15 cellular contexts compared by ENCODE assay signal in the genomic region with DNA sequence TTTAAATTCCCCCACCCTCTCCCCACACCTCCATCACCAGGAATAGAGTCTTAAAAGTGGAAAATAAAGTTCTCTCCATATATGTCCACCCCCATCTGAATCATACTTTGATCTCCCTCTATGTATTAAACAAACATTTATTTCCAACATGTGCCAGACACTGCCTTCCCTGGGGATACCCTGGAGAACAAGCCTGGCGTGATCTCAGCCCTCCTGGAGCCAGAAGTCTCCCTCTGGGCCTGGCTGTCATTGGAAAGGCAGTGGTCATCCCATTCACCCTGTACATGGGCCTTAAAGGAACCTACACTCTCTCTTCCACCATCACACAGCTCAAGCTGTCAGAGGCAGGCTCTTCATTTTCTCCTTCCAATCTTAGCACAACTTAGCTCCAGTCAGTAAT.
"Had no signal": no experiment of that assay in that cellular context is flagged by ENCODE, and none has a peak within 500 bp of the region (broad histone marks: within the 10 kb centered on the region; RNA-seq: fewer than 3 reads in every experiment).

No MANE protein-coding gene starts in this region.

- ATAC-seq: activated naive CD4-positive, alpha-beta T cell treated with anti-CD3 and anti-CD28 coated beads, Interleukin-2, amount 50 U/mL, for 72 hours; natural killer cell; SK-N-SH treated with all-trans-retinoic acid at 6 μM for 48 hours; upper lobe of right lung had no signal

- H3K9me3 Mint-ChIP-seq: activated T-cell treated with anti-CD3 and anti-CD28 coated beads, Interleukin-2, amount 50 U/mL, for 24 hours; brain; natural killer cell had no signal

- H3K27ac Mint-ChIP-seq: activated naive CD4-positive, alpha-beta T cell treated with anti-CD3 and anti-CD28 coated beads, Interleukin-2, amount 50 U/mL, for 72 hours; activated T-cell treated with anti-CD3 and anti-CD28 coated beads, Interleukin-2, amount 50 U/mL, for 24 hours; brain; natural killer cell had no signal

- H3K4me1 Mint-ChIP-seq: brain, natural killer cell had no signal

- H3K9me3 ChIP-seq: right atrium auricular region, spleen, suprapubic skin, upper lobe of right lung had no signal

- H3K36me3 ChIP-seq: right atrium auricular region, spleen, suprapubic skin, upper lobe of right lung had no signal

- DNase-seq: activated CD4-positive, alpha-beta T cell treated with anti-CD3 and anti-CD28 coated beads, Interleukin-2, amount 50 U/mL, for 1 hour; activated effector memory CD4-positive, alpha-beta T cell treated with Interleukin-2 at 50 U/mL for 16 hours; activated T-cell treated with anti-CD3 and anti-CD28 coated beads, Interleukin-2, amount 50 U/mL, for 24 hours; amniotic stem cell; hypothalamus; natural killer cell; spleen; stimulated activated CD4-positive, alpha-beta T cell treated with anti-CD3 and anti-CD28 coated beads, Interleukin-1b, Interleukin-23, amount 100 ng/mL, for 48 hours; stimulated activated naive CD4-positive, alpha-beta T cell; upper lobe of right lung had no signal

- H3K27ac ChIP-seq: right atrium auricular region, spleen, suprapubic skin, upper lobe of right lung had no signal

- H3K36me3 Mint-ChIP-seq: activated naive CD4-positive, alpha-beta T cell treated with anti-CD3 and anti-CD28 coated beads, Interleukin-2, amount 50 U/mL, for 72 hours; brain; natural killer cell had no signal

- H3K4me3 Mint-ChIP-seq: activated T-cell treated with anti-CD3 and anti-CD28 coated beads, Interleukin-2, amount 50 U/mL, for 24 hours; brain; natural killer cell had no signal

- H3K4me3 ChIP-seq: right atrium auricular region, spleen, suprapubic skin, upper lobe of right lung had no signal

- H3K27me3 ChIP-seq: right atrium auricular region, spleen, suprapubic skin, upper lobe of right lung had no signal

- H3K4me1 ChIP-seq: right atrium auricular region, spleen, suprapubic skin, upper lobe of right lung had no signal
